8 cellular contexts compared by ENCODE assay signal in genomic region chr19:3760871-3761361, GRCh38. TPM values are rescaled to one million over a fixed set of nuclear protein-coding genes. Genes with fewer than 3 reads are reported as not detected.
DNase-seq lines count a peak whose midpoint lies in the region; ATAC-seq and TF ChIP-seq lines count a peak whose summit lies in the region.

No MANE protein-coding gene starts in this region.

- peak; percentile 10 for DNase-seq in activated naive CD4-positive, alpha-beta T cell treated with Interleukin-2 at 50 U/mL for 16 hours
- no peak for DNase-seq in activated naive CD4-positive, alpha-beta T cell treated with anti-CD3 and anti-CD28 coated beads, Interleukin-2, amount 50 U/mL, for 16 hours
- DNase-seq in adipocyte (ENCODE audit: low read depth) (peak; percentile 35), left lung (no peak), thoracic aorta (ENCODE audit: low spot score) (no peak), NCI-H2171 treated with DMSO at 0.1 percent for 48 hours (lab: John Stamatoyannopoulos, UW) (no peak)

- TF ChIP-seq CTCF in left lung (IDR thresholded peaks at IDR 0.05) = no peak
- TF ChIP-seq CTCF in thoracic aorta (IDR thresholded peaks at IDR 0.05) = no peak

- ATAC-seq in left lung = no peak
- no peak for ATAC-seq in thoracic aorta (ENCODE audit: insufficient number of reproducible peaks, low FRiP score, low read depth)
- ATAC-seq in HG02642 (IDR thresholded peaks at IDR 0.05; ENCODE audit: poor library complexity, unreplicated experiment) = no peak
- ATAC-seq in HG03175 (IDR thresholded peaks at IDR 0.05; ENCODE audit: unreplicated experiment) = no peak

- H3K27me3 ChIP-seq in adipocyte (replicated peaks; ENCODE audit: control insufficient read depth, insufficient read depth, low read length) = no peaks in the 10 kb centered on the region
- no peaks in the 10 kb centered on the region for H3K27me3 ChIP-seq in left lung
- no peaks in the 10 kb centered on the region for H3K27me3 ChIP-seq in thoracic aorta (replicated peaks; ENCODE audit: insufficient read depth)

- peak overlapping the region; percentile 97 for H3K4me3 ChIP-seq in adipocyte (ENCODE audit: low read length)
- peak overlapping the region; percentile 59 to 93 for H3K4me3 ChIP-seq in left lung
- H3K4me3 ChIP-seq in thoracic aorta = peak overlapping the region; percentile 92

- no peaks in the 10 kb centered on the region for H3K9me3 ChIP-seq in adipocyte (ENCODE audit: control insufficient read depth, low read length)
- H3K9me3 ChIP-seq in left lung = no peaks in the 10 kb centered on the region
- H3K9me3 ChIP-seq in thoracic aorta = no peaks in the 10 kb centered on the region

- H3K27ac ChIP-seq in left lung = peak overlapping the region; percentile 98 to 99
- peak overlapping the region; percentile 43 to 62 for H3K27ac ChIP-seq in thoracic aorta

- intact Hi-C loops in left lung (cut with DNase I) = no loop called here

- H3K9ac ChIP-seq in adipocyte (ENCODE audit: low read length) = peak overlapping the region; percentile 98

- H3K36me3 ChIP-seq in adipocyte (ENCODE audit: control insufficient read depth, insufficient read depth, low read length, severe bottlenecking) (peaks cover 5% of the 10 kb centered on the region), left lung (peaks cover 0 to 39% of the 10 kb centered on the region in 2 donors), thoracic aorta (peaks cover 17% of the 10 kb centered on the region)

- H3K4me1 ChIP-seq in adipocyte (ENCODE audit: control insufficient read depth, insufficient read depth, low read length) = peaks cover 16% of the 10 kb centered on the region
- peaks cover 3 to 47% of the 10 kb centered on the region in 2 donors for H3K4me1 ChIP-seq in left lung
- peaks cover 16 to 38% of the 10 kb centered on the region in 2 donors for H3K4me1 ChIP-seq in thoracic aorta (ENCODE audit: control insufficient read depth in 1 of 2, low read depth in 2 of 2)

RNA-seq across cellular contexts. Expression of gene APBA3, which starts 0.6 kb away (rescaled TPM):
- total RNA-seq in left lung (10 to 100 TPM; 22.1 to 24.7 TPM), thoracic aorta (10 to 100 TPM; 17.4 to 26.8 TPM)

RNA-seq across cellular contexts. Expression of gene MRPL54, which starts 1.6 kb away (rescaled TPM):
- total RNA-seq in left lung = 10 to 100 TPM; 52.4 to 59.1 TPM
- 10 to 100 TPM; 32.4 to 56.9 TPM for total RNA-seq in thoracic aorta

RNA-seq across cellular contexts. Expression of gene RAX2, which starts 11.1 kb away (rescaled TPM):
- total RNA-seq in left lung = not detected
- total RNA-seq in thoracic aorta = not detected

RNA-seq across cellular contexts. Expression of gene MATK, which starts 25.3 kb away (rescaled TPM):
- total RNA-seq in left lung (1 to 10 TPM; 6.6 to 9.1 TPM), thoracic aorta (1 to 10 TPM; 5.4 to 6.4 TPM)

RNA-seq across cellular contexts. Expression of gene TJP3, which starts 52.7 kb away (rescaled TPM):
- total RNA-seq in left lung (10 to 100 TPM; 33.8 to 36.2 TPM), thoracic aorta (1 to 10 TPM in 1 of 2 donors, under 1 TPM in 1; 0.41 to 2.1 TPM)

Comparison
In these comparisons a context has a peak if more than half of its experiments do, and no peak if none do; other contexts are left out.
1. DNase-seq: peak in activated naive CD4-positive, alpha-beta T cell treated with Interleukin-2 at 50 U/mL for 16 hours (single experiment) and adipocyte (single experiment); none in activated naive CD4-positive, alpha-beta T cell treated with anti-CD3 and anti-CD28 coated beads, Interleukin-2, amount 50 U/mL, for 16 hours (single experiment), left lung (0 of 2), thoracic aorta (single experiment) and NCI-H2171 treated with DMSO at 0.1 percent for 48 hours (single experiment).
2. Peak in every context shown above with its lines, with median percentiles within 50 percentile points of each other: H3K4me3 ChIP-seq.